ENCODE assay signal across 9 cellular contexts in the genomic region with DNA sequence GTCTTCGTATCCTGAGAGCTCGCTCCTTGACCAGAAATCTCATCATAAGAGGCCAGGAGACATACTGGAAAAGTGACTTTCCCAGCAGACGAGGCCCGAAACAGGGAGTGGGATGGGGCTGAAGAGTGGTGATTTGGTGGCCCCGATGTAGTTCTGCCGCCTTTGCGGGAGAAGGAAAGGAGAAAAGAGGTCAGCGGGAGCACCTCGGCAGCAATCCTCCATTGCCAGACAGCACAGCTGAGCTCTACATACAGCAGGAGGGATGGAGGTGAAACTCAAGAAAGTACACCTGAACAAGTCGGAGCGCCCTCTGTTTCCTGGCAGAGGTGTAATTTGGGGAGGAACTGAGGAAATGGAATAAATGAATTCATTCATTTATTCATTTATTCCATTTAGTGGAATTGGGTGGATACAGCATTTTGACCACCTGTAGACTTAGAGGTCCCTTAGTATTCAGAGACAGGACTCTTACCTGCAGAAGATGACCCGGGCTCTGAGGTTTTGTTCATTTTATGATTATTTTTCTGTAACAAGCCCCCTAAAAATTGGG. TPM values are rescaled to one million over a fixed set of nuclear protein-coding genes. Genes with fewer than 3 reads are reported as not detected.
DNase-seq lines count a peak whose midpoint lies in the region; ATAC-seq, FAIRE-seq and TF ChIP-seq lines count a peak whose summit lies in the region.
"Had no signal": no experiment of that assay in that cellular context is flagged by ENCODE, and none has a peak within 500 bp of the region (broad histone marks: within the 10 kb centered on the region; RNA-seq: fewer than 3 reads in every experiment).

No MANE protein-coding gene starts in this region.

- no peak overlapping the region for H3K14ac ChIP-seq in H1 (ENCODE audit: insufficient read length)
- no peak overlapping the region for H3K14ac ChIP-seq in neuronal stem cell (ENCODE audit: low read length)

- H3K36me3 Mint-ChIP-seq in CD4-positive, alpha-beta memory T cell, result no peaks in the 10 kb centered on the region

- H3K4ac ChIP-seq in H1 (replicated peaks; ENCODE audit: insufficient read length, low read depth, low read length) (no peak overlapping the region), neuronal stem cell (ENCODE audit: low read length) (no peak overlapping the region)

- no peak overlapping the region for H2AK5ac ChIP-seq in H1 (ENCODE audit: low read depth, low read length)
- no peak overlapping the region for H2AK5ac ChIP-seq in neuronal stem cell (ENCODE audit: low read depth, low read length)

- intact Hi-C loops in CD4-positive, alpha-beta memory T cell (cut with micrococcal nuclease), result loop anchor here (1.0 to 2.0 kb wide), 4 partner anchors 28 to 293 kb away; no protein-coding TSS in a partner anchor

- H2BK120ac ChIP-seq in H1 (replicated peaks; ENCODE audit: low read depth, low read length), result no peak overlapping the region
- H2BK120ac ChIP-seq in neuronal stem cell (ENCODE audit: low read depth, low read length), result no peak overlapping the region

- H2BK5ac ChIP-seq in H1 (ENCODE audit: low read depth, low read length), result no peak overlapping the region
- H2BK5ac ChIP-seq in neuronal stem cell (ENCODE audit: low read length), result no peak overlapping the region

- WGBS in H1 (ENCODE audit: extremely low coverage in 1 of 2, insufficient coverage in 1 of 2, insufficient read length in 1 of 2, insufficient replicate concordance in 2 of 2, low coverage in 1 of 2, low lambda C conversion rate in 2 of 2, missing lambda C conversion rate in 1 of 2), 2 experiments, result 47% methylated on average over 12 of the region's 12 CpGs; no CpG with 5 or more reads in 1 of the 2 experiments
- no CpG with 5 or more reads among the region's 12 CpGs for WGBS in neuronal stem cell (ENCODE audit: extremely low coverage in 2 of 2, insufficient read length in 2 of 2, insufficient replicate concordance in 1 of 2), 2 donors

- H3K79me1 ChIP-seq in H1 (ENCODE audit: low read depth, low read length) (no peaks in the 10 kb centered on the region), neuronal stem cell (ENCODE audit: low read depth, low read length) (no peaks in the 10 kb centered on the region)

- peaks cover 0 to 2% (median 0%) of the 10 kb centered on the region in 8 donors for H3K9me3 Mint-ChIP-seq in CD4-positive, alpha-beta memory T cell

- no peak overlapping the region for H3K18ac ChIP-seq in H1 (ENCODE audit: extremely low read depth, low read length)
- H3K18ac ChIP-seq in neuronal stem cell (ENCODE audit: low read length), result peak overlapping the region; percentile 1

- H2AFZ ChIP-seq in H1 (ENCODE audit: low read length), result peak overlapping the region; percentile 65
- H2AFZ ChIP-seq in neuronal stem cell (ENCODE audit: low read length), result peak overlapping the region; percentile 82

- H3K56ac ChIP-seq in H1 (replicated peaks; ENCODE audit: insufficient read length, low read depth, low read length), result no peak overlapping the region

- peak in 4 of 5 donors; percentile 9 to 43 (median 14) for DNase-seq in CD4-positive, alpha-beta memory T cell
- DNase-seq in LNCaP clone FGC (ENCODE audit: low read depth), result no peak
- DNase-seq in H1 (ENCODE audit: low read depth in 1 of 2, low spot score in 2 of 2), result peak in 1 of 2 experiments; percentile 58
- DNase-seq in neuronal stem cell (ENCODE audit: low spot score), result no peak
- DNase-seq in NCI-H146 (lab: John Stamatoyannopoulos, UW), result no peak
- no peak for DNase-seq in stimulated activated naive CD4-positive, alpha-beta T cell treated with Interleukin-2 at 50 U/mL for 16 hours (lab: John Stamatoyannopoulos, UW)
- no peak for DNase-seq in RKO (ENCODE audit: low spot score)

- H4K5ac ChIP-seq in H1 (ENCODE audit: insufficient read length, low read depth, low read length), result no peak overlapping the region

- H3K9ac ChIP-seq in H1 (replicated peaks in 1 of 4; ENCODE audit: extremely low read depth in 1 of 4, low read depth in 3 of 4, low read length in 3 of 4), result no peak overlapping the region
- H3K9ac ChIP-seq in neuronal stem cell (ENCODE audit: low read depth, low read length, poor library complexity), result no peak overlapping the region

- H4K91ac ChIP-seq in H1 (replicated peaks; ENCODE audit: insufficient read length, low read length) (no peak overlapping the region), neuronal stem cell (ENCODE audit: low read depth, low read length, poor library complexity) (no peak overlapping the region)

- POLR2A ChIA-PET in CD4-positive, alpha-beta memory T cell (lab: Charles Lee; ENCODE audit: partially characterized antibody), result interaction anchor here (0.7 to 4.0 kb wide), 10 partner anchors 9 to 222 kb away, joined by 3 to 38 read pairs (median 6); partner anchors contain the start of genes POLR1H, PPP1R11 and RNF39
- POLR2A ChIA-PET in H1 (lab: Charles Lee; ENCODE audit: partially characterized antibody), result interaction anchor here (0.9 to 2.8 kb wide), 6 partner anchors 23 to 222 kb away, joined by 3 to 17 read pairs (median 3); no protein-coding TSS in a partner anchor

- CTCF ChIA-PET in CD4-positive, alpha-beta memory T cell (lab: Charles Lee; ENCODE audit: partially characterized antibody), result interaction anchor here (0.7 to 6.7 kb wide), 24 partner anchors 8 to 294 kb away, joined by 3 to 263 read pairs (median 4); partner anchors contain the start of genes POLR1H, PPP1R11, TRIM31 and TRIM40
- CTCF ChIA-PET in H1 (lab: Charles Lee; ENCODE audit: partially characterized antibody), result interaction anchor here (0.5 to 7.2 kb wide), 45 partner anchors 9 to 407 kb away, joined by 3 to 166 read pairs (median 4); partner anchors contain the start of genes RNF39, TRIM15, TRIM26 and TRIM31

- peak overlapping the region; percentile 20 for H3K27ac ChIP-seq in CD4-positive, alpha-beta memory T cell (ENCODE audit: low read depth, low read length)
- H3K27ac ChIP-seq in H1 (ENCODE audit: low read depth, low read length) (no peak overlapping the region), neuronal stem cell (replicated peaks; ENCODE audit: low read length) (no peak overlapping the region)

- no peak overlapping the region; the same call in 1 of the 2 replicates for H2BK15ac ChIP-seq in H1 (ENCODE audit: low read length)
- H2BK15ac ChIP-seq in neuronal stem cell (ENCODE audit: low read length), result no peak overlapping the region

- TF ChIP-seq CTCF in LNCaP clone FGC (IDR thresholded peaks at IDR 0.05; ENCODE audit: control insufficient read depth, extremely low read depth, insufficient read depth) (no peak), H1 (IDR thresholded peaks at IDR 0.05; ENCODE audit: control extremely low read depth in 1 of 3, insufficient read depth in 1 of 3, low read depth in 1 of 3, low read length in 3 of 3) (no peak)

- H2BK12ac ChIP-seq in H1 (ENCODE audit: low read depth, low read length) (no peak overlapping the region), neuronal stem cell (ENCODE audit: low read length) (no peak overlapping the region)

- no peak for TF ChIP-seq EP300 in H1 (IDR thresholded peaks at IDR 0.05; ENCODE audit: borderline replicate concordance in 1 of 2, low read depth in 2 of 2, low read length in 2 of 2)

- H3K4me1 Mint-ChIP-seq in CD4-positive, alpha-beta memory T cell, result peaks cover 22 to 44% (median 34%) of the 10 kb centered on the region in 4 donors

- H3K27me3 Mint-ChIP-seq in CD4-positive, alpha-beta memory T cell, result peaks cover 21 to 26% of the 10 kb centered on the region in 2 donors

- no peaks in the 10 kb centered on the region for H3K9me3 ChIP-seq in CD4-positive, alpha-beta memory T cell (ENCODE audit: control insufficient read depth in 1 of 2, low read length in 2 of 2)
- H3K9me3 ChIP-seq in H1 (ENCODE audit: insufficient read depth in 2 of 2, low read depth in 1 of 2, low read length in 1 of 2), result no peaks in the 10 kb centered on the region
- peaks cover 0 to 3% of the 10 kb centered on the region in 2 donors for H3K9me3 ChIP-seq in neuronal stem cell (replicated peaks in 1 of 2; ENCODE audit: control insufficient read depth in 2 of 2, insufficient read depth in 1 of 2, low read depth in 1 of 2, low read length in 2 of 2)

- peak overlapping the region; percentile 61 to 93 (median 76) for H3K27ac Mint-ChIP-seq in CD4-positive, alpha-beta memory T cell

- peak overlapping the region; percentile 69 to 79 for H3K4me2 ChIP-seq in H1 (ENCODE audit: insufficient read depth in 1 of 2, low read depth in 2 of 2, low read length in 2 of 2)
- peak overlapping the region; percentile 45 for H3K4me2 ChIP-seq in neuronal stem cell (ENCODE audit: insufficient read depth, low read length, poor library complexity, severe bottlenecking)

- H3K4me1 ChIP-seq in CD4-positive, alpha-beta memory T cell (ENCODE audit: insufficient read depth, low read length), result peaks cover 35% of the 10 kb centered on the region
- H3K4me1 ChIP-seq in H1 (replicated peaks in 1 of 4; ENCODE audit: control insufficient read depth in 3 of 4, insufficient read depth in 4 of 4, low read length in 3 of 4) (peaks cover 3 to 15% (median 9%) of the 10 kb centered on the region in 4 experiments; a peak in 6 of 7 replicates), neuronal stem cell (ENCODE audit: control insufficient read depth in 2 of 2, insufficient read depth in 1 of 2, low read depth in 1 of 2, low read length in 2 of 2) (peaks cover 4 to 6% of the 10 kb centered on the region in 2 donors)

- H3K23me2 ChIP-seq in H1 (ENCODE audit: low read depth, low read length), result peaks cover 10% of the 10 kb centered on the region

- no peak overlapping the region for H2BK20ac ChIP-seq in H1 (ENCODE audit: low read length)

- no peak for TF ChIP-seq RAD21 in H1 (IDR thresholded peaks at IDR 0.05 in 1 of 2, conservative IDR thresholded peaks at IDR 0.05 in 1 of 2; ENCODE audit: low read depth in 2 of 2, low read length in 2 of 2)

- ATAC-seq in GM18517 (IDR thresholded peaks at IDR 0.05; ENCODE audit: unreplicated experiment), result no peak

- H4K8ac ChIP-seq in H1 (ENCODE audit: extremely low read depth, insufficient read depth, low read length) (no peak overlapping the region), neuronal stem cell (ENCODE audit: low read depth, low read length) (no peak overlapping the region)

- peaks cover 8% of the 10 kb centered on the region for H3K27me3 ChIP-seq in CD4-positive, alpha-beta memory T cell (ENCODE audit: insufficient read depth, low read length)
- H3K27me3 ChIP-seq in H1 (replicated peaks in 1 of 4; ENCODE audit: control insufficient read depth in 3 of 4, extremely low read depth in 1 of 4, insufficient read depth in 3 of 4, low read length in 3 of 4) (peaks cover 29 to 57% (median 51%) of the 10 kb centered on the region in 4 experiments), neuronal stem cell (ENCODE audit: control insufficient read depth in 3 of 3, insufficient read depth in 3 of 3, low read depth in 1 of 3, low read length in 3 of 3) (peaks cover 17 to 72% (median 48%) of the 10 kb centered on the region in 3 experiments)

- no peak for TF ChIP-seq POLR2A in H1 (IDR thresholded peaks at IDR 0.05; ENCODE audit: control extremely low read depth in 1 of 2, low read depth in 2 of 2, low read length in 2 of 2)

- H3K4me3 Mint-ChIP-seq in CD4-positive, alpha-beta memory T cell, result peak overlapping the region; percentile 84 to 94 (median 90)

- FAIRE-seq in H1 (lab: Jason Lieb, UNC), result no peak
- FAIRE-seq: colon had no signal

- no peaks in the 10 kb centered on the region for H3K79me2 ChIP-seq in H1 (ENCODE audit: control insufficient read depth in 1 of 2, insufficient read depth in 2 of 2, low read length in 2 of 2)

- H3K23ac ChIP-seq in H1 (ENCODE audit: insufficient read length) (no peak overlapping the region), neuronal stem cell (ENCODE audit: low read depth, low read length, poor library complexity) (no peak overlapping the region)

- no peaks in the 10 kb centered on the region for H4K20me1 ChIP-seq in H1 (replicated peaks in 1 of 2; ENCODE audit: control insufficient read depth in 1 of 2, insufficient read depth in 2 of 2, low read length in 2 of 2)

- peak overlapping the region; percentile 19 to 48 for H3K4me3 ChIP-seq in CD4-positive, alpha-beta memory T cell (ENCODE audit: low read length in 2 of 2)
- peak overlapping the region; percentile 38; the same call in 1 of the 2 replicates for H3K4me3 ChIP-seq in LNCaP clone FGC (ENCODE audit: low read depth, low read length)
- H3K4me3 ChIP-seq in H1 (ENCODE audit: extremely low read depth in 1 of 4, insufficient read depth in 2 of 4, low read depth in 3 of 4, low read length in 4 of 4), result peak overlapping the region; percentile 34 to 65 (median 58); a peak in 7 of 8 replicates
- H3K4me3 ChIP-seq in neuronal stem cell (ENCODE audit: low read length in 2 of 2), result peak overlapping the region; percentile 26 to 61

- H3K36me3 ChIP-seq in CD4-positive, alpha-beta memory T cell (ENCODE audit: insufficient read depth, low read length), result no peaks in the 10 kb centered on the region
- H3K36me3 ChIP-seq in H1 (ENCODE audit: control insufficient read depth in 2 of 4, insufficient read depth in 4 of 4, low read length in 3 of 4) (no peaks in the 10 kb centered on the region), neuronal stem cell (replicated peaks in 1 of 2; ENCODE audit: control insufficient read depth in 2 of 2, insufficient read depth in 2 of 2, low read length in 2 of 2) (no peaks in the 10 kb centered on the region)

RNA-seq across cellular contexts. Expression of gene TRIM31, which starts 9.2 kb away (rescaled TPM):
- under 1 TPM in 1 of 2 experiments, not detected in 1; 0.20 TPM for total RNA-seq in CD4-positive, alpha-beta memory T cell
- polyA plus RNA-seq in CD4-positive, alpha-beta memory T cell, result under 1 TPM; 0.11 to 0.21 TPM
- not detected in 2 replicates for total RNA-seq in H1 (2021; fragmentation: NEBNext Ultra II Directional; extraction: Animal tissue kit (Norgen Biotek cat#: 25700))
- polyA plus RNA-seq in H1 (2011; rRNA removed), result 0.08 TPM in 1 of 2 replicates, not detected in the other
- polyA plus RNA-seq in H1 (2011; cell fraction: cytosol; rRNA removed), result 0.06 TPM
- not detected for polyA plus RNA-seq in H1 (2011; cell fraction: nucleus; rRNA removed)
- 0.19 to 0.31 TPM in 2 of 4 replicates, not detected in the others for polyA plus RNA-seq in H1 (2012, experiment 1 of 2)
- not detected for polyA plus RNA-seq in H1 (2012, experiment 2 of 2)
- not detected for polyA plus RNA-seq in H1 (2013, experiment 1 of 2)
- polyA plus RNA-seq in H1 (2013, experiment 2 of 2), result 0.06 TPM
- polyA minus RNA-seq in H1 (2011; rRNA and poly(A)+ RNA removed), result not detected in 2 replicates
- not detected for polyA minus RNA-seq in H1 (2011; cell fraction: cytosol; rRNA and poly(A)+ RNA removed)
- not detected for polyA minus RNA-seq in H1 (2011; cell fraction: nucleus; rRNA and poly(A)+ RNA removed)
- polyA plus RNA-seq in neuronal stem cell (2013, experiment 1 of 2), result not detected
- polyA plus RNA-seq in neuronal stem cell (2013, experiment 2 of 2), result not detected

RNA-seq across cellular contexts. Expression of gene RNF39, which starts 28.1 kb away (rescaled TPM):
- total RNA-seq in CD4-positive, alpha-beta memory T cell, result not detected
- under 1 TPM in 1 of 2 donors, not detected in 1; 0.21 TPM for polyA plus RNA-seq in CD4-positive, alpha-beta memory T cell
- 1.4 and 1.7 TPM in 2 replicates for total RNA-seq in H1 (2021; fragmentation: NEBNext Ultra II Directional; extraction: Animal tissue kit (Norgen Biotek cat#: 25700))
- polyA plus RNA-seq in H1 (2011; rRNA removed), result 2.3 TPM in 2 replicates
- polyA plus RNA-seq in H1 (2011; cell fraction: cytosol; rRNA removed), result 1.6 TPM
- polyA plus RNA-seq in H1 (2011; cell fraction: nucleus; rRNA removed), result 1.5 TPM
- 1.2 to 1.6 TPM (median 1.5 TPM) in 4 replicates for polyA plus RNA-seq in H1 (2012, experiment 1 of 2)
- polyA plus RNA-seq in H1 (2012, experiment 2 of 2), result 1.4 TPM
- 0.83 TPM for polyA plus RNA-seq in H1 (2013, experiment 1 of 2)
- polyA plus RNA-seq in H1 (2013, experiment 2 of 2), result 1.2 TPM
- polyA minus RNA-seq in H1 (2011; rRNA and poly(A)+ RNA removed), result 0.39 and 0.54 TPM in 2 replicates
- 0.51 TPM for polyA minus RNA-seq in H1 (2011; cell fraction: cytosol; rRNA and poly(A)+ RNA removed)
- polyA minus RNA-seq in H1 (2011; cell fraction: nucleus; rRNA and poly(A)+ RNA removed), result 0.40 TPM
- 0.13 TPM for polyA plus RNA-seq in neuronal stem cell (2013, experiment 1 of 2)
- polyA plus RNA-seq in neuronal stem cell (2013, experiment 2 of 2), result 0.22 TPM

RNA-seq across cellular contexts. Expression of gene TRIM40, which starts 32.2 kb away (rescaled TPM):
- not detected for total RNA-seq in CD4-positive, alpha-beta memory T cell
- polyA plus RNA-seq in CD4-positive, alpha-beta memory T cell, result not detected
- not detected in 2 replicates for total RNA-seq in H1 (2021; fragmentation: NEBNext Ultra II Directional; extraction: Animal tissue kit (Norgen Biotek cat#: 25700))
- polyA plus RNA-seq in H1 (2011; rRNA removed), result not detected in 2 replicates
- polyA plus RNA-seq in H1 (2011; cell fraction: cytosol; rRNA removed), result not detected
- not detected for polyA plus RNA-seq in H1 (2011; cell fraction: nucleus; rRNA removed)
- not detected in 4 replicates for polyA plus RNA-seq in H1 (2012, experiment 1 of 2)
- polyA plus RNA-seq in H1 (2012, experiment 2 of 2), result not detected
- polyA plus RNA-seq in H1 (2013, experiment 1 of 2), result not detected
- not detected for polyA plus RNA-seq in H1 (2013, experiment 2 of 2)
- not detected in 2 replicates for polyA minus RNA-seq in H1 (2011; rRNA and poly(A)+ RNA removed)
- polyA minus RNA-seq in H1 (2011; cell fraction: cytosol; rRNA and poly(A)+ RNA removed), result not detected
- polyA minus RNA-seq in H1 (2011; cell fraction: nucleus; rRNA and poly(A)+ RNA removed), result not detected
- polyA plus RNA-seq in neuronal stem cell (2013, experiment 1 of 2), result not detected
- not detected for polyA plus RNA-seq in neuronal stem cell (2013, experiment 2 of 2)

RNA-seq across cellular contexts. Expression of gene PPP1R11, which starts 36.7 kb away (rescaled TPM):
- total RNA-seq in CD4-positive, alpha-beta memory T cell, result 10 to 100 TPM; 65.2 to 66.2 TPM
- polyA plus RNA-seq in CD4-positive, alpha-beta memory T cell, result 100 to 1,000 TPM; 114 to 134 TPM
- 26.1 and 26.3 TPM in 2 replicates for total RNA-seq in H1 (2021; fragmentation: NEBNext Ultra II Directional; extraction: Animal tissue kit (Norgen Biotek cat#: 25700))
- polyA plus RNA-seq in H1 (2011; rRNA removed), result 28.0 and 32.8 TPM in 2 replicates
- polyA plus RNA-seq in H1 (2011; cell fraction: cytosol; rRNA removed), result 23.2 TPM
- 14.0 TPM for polyA plus RNA-seq in H1 (2011; cell fraction: nucleus; rRNA removed)
- 24.7 to 28.8 TPM (median 26.1 TPM) in 4 replicates for polyA plus RNA-seq in H1 (2012, experiment 1 of 2)
- 37.7 TPM for polyA plus RNA-seq in H1 (2012, experiment 2 of 2)
- 29.4 TPM for polyA plus RNA-seq in H1 (2013, experiment 1 of 2)
- 29.7 TPM for polyA plus RNA-seq in H1 (2013, experiment 2 of 2)
- polyA minus RNA-seq in H1 (2011; rRNA and poly(A)+ RNA removed), result 18.2 and 18.6 TPM in 2 replicates
- 10.5 TPM for polyA minus RNA-seq in H1 (2011; cell fraction: cytosol; rRNA and poly(A)+ RNA removed)
- polyA minus RNA-seq in H1 (2011; cell fraction: nucleus; rRNA and poly(A)+ RNA removed), result 9.8 TPM
- 47.2 TPM for polyA plus RNA-seq in neuronal stem cell (2013, experiment 1 of 2)
- 48.4 TPM for polyA plus RNA-seq in neuronal stem cell (2013, experiment 2 of 2)

RNA-seq across cellular contexts. Expression of gene POLR1H, which starts 42.6 kb away (rescaled TPM):
- 10 to 100 TPM; 47.2 to 50.0 TPM for total RNA-seq in CD4-positive, alpha-beta memory T cell
- polyA plus RNA-seq in CD4-positive, alpha-beta memory T cell, result 100 to 1,000 TPM in 1 of 2 donors, 10 to 100 TPM in 1; 65.7 to 109 TPM
- total RNA-seq in H1 (2021; fragmentation: NEBNext Ultra II Directional; extraction: Animal tissue kit (Norgen Biotek cat#: 25700)), result 31.5 and 35.7 TPM in 2 replicates
- polyA plus RNA-seq in H1 (2011; rRNA removed), result 79.0 and 82.2 TPM in 2 replicates
- 54.6 TPM for polyA plus RNA-seq in H1 (2011; cell fraction: cytosol; rRNA removed)
- 44.8 TPM for polyA plus RNA-seq in H1 (2011; cell fraction: nucleus; rRNA removed)
- 33.6 to 54.9 TPM (median 49.3 TPM) in 4 replicates for polyA plus RNA-seq in H1 (2012, experiment 1 of 2)
- 71.1 TPM for polyA plus RNA-seq in H1 (2012, experiment 2 of 2)
- polyA plus RNA-seq in H1 (2013, experiment 1 of 2), result 53.3 TPM
- polyA plus RNA-seq in H1 (2013, experiment 2 of 2), result 57.4 TPM
- polyA minus RNA-seq in H1 (2011; rRNA and poly(A)+ RNA removed), result 12.6 and 18.4 TPM in 2 replicates
- polyA minus RNA-seq in H1 (2011; cell fraction: cytosol; rRNA and poly(A)+ RNA removed), result 7.1 TPM
- 13.1 TPM for polyA minus RNA-seq in H1 (2011; cell fraction: nucleus; rRNA and poly(A)+ RNA removed)
- 73.2 TPM for polyA plus RNA-seq in neuronal stem cell (2013, experiment 1 of 2)
- polyA plus RNA-seq in neuronal stem cell (2013, experiment 2 of 2), result 75.5 TPM

Comparison
In these comparisons a context has a peak if more than half of its experiments do, and no peak if none do; other contexts are left out.
1. DNase-seq: peak in CD4-positive, alpha-beta memory T cell (4 of 5); none in LNCaP clone FGC (single experiment), neuronal stem cell (single experiment), NCI-H146 (single experiment), stimulated activated naive CD4-positive, alpha-beta T cell treated with Interleukin-2 at 50 U/mL for 16 hours (single experiment) and RKO (single experiment).
2. Peak in every context shown above with its lines, with median percentiles within 50 percentile points of each other: H3K4me3 ChIP-seq.